ENCODE assay signal across 27 cellular contexts in genomic region chr12:4440187-4440941, GRCh38. TPM values are rescaled to one million over a fixed set of nuclear protein-coding genes. Genes with fewer than 3 reads are reported as not detected.
DNase-seq lines count a peak whose midpoint lies in the region; ATAC-seq and TF ChIP-seq lines count a peak whose summit lies in the region.
"Had no signal": no experiment of that assay in that cellular context is flagged by ENCODE, and none has a peak within 500 bp of the region (broad histone marks: within the 10 kb centered on the region; RNA-seq: fewer than 3 reads in every experiment).

No MANE protein-coding gene starts in this region.

- no peaks in the 10 kb centered on the region for H3K36me3 ChIP-seq in right atrium auricular region

- no peak overlapping the region for H3K4me3 ChIP-seq in right atrium auricular region
- no peak overlapping the region for H3K4me3 ChIP-seq in coronary artery
- no peak overlapping the region for H3K4me3 ChIP-seq in lower leg skin (ENCODE audit: low read depth, poor library complexity, severe bottlenecking)
- H3K4me3 ChIP-seq: A549, GM23248 had no signal

- TF ChIP-seq CTCF in right atrium auricular region (IDR thresholded peaks at IDR 0.05) (no peak), coronary artery (IDR thresholded peaks at IDR 0.05) (no peak), lower leg skin (IDR thresholded peaks at IDR 0.05) (no peak)

- no peak for TF ChIP-seq POLR2A in lower leg skin (IDR thresholded peaks at IDR 0.05)

- DNase-seq in right atrium auricular region (ENCODE audit: low spot score) (peak; percentile 30), Right ventricle myocardium superior (no peak), coronary artery (ENCODE audit: low spot score) (peak; percentile 9), lower leg skin (ENCODE audit: low spot score in 2 of 2) (peak; percentile 9 to 21), cortex of kidney (lab: John Stamatoyannopoulos, UW) (no peak)
- DNase-seq: activated CD4-positive, alpha-beta T cell treated with anti-CD3 and anti-CD28 coated beads, Interleukin-2, amount 50 U/mL, for 48 hours; activated naive CD4-positive, alpha-beta T cell treated with anti-CD3 and anti-CD28 coated beads, Interleukin-2, amount 10 ng/mL, durations not matched to agents 7 days and 5 days; cerebellar nuclear complex; effector memory CD8-positive, alpha-beta T cell; GM23248; immature natural killer cell; Kasumi-1; NCI-H1048; NCI-H2029 treated with DMSO at 0.1 percent for 48 hours; NCI-H446; occipital lobe; stimulated activated CD4-positive, alpha-beta T cell treated with anti-CD3 and anti-CD28 coated beads, Interleukin-12 subunit alpha, Interleukin-12 subunit beta, amount 100 ng/mL, for 4 hours had no signal

- H3K27me3 ChIP-seq in right atrium auricular region: peaks cover 0 to 2% of the 10 kb centered on the region in 2 donors

- H3K27ac ChIP-seq in right atrium auricular region: no peak overlapping the region
- H3K27ac ChIP-seq in coronary artery: no peak overlapping the region
- H3K27ac ChIP-seq: A549, GM23248 had no signal

- ATAC-seq in Right ventricle myocardium superior (ENCODE audit: poor library complexity) (no peak), GM21423 (IDR thresholded peaks at IDR 0.05; ENCODE audit: unreplicated experiment) (no peak), GM19023 (IDR thresholded peaks at IDR 0.05; ENCODE audit: unreplicated experiment) (no peak), GM21619 (IDR thresholded peaks at IDR 0.05; ENCODE audit: unreplicated experiment) (no peak)
- ATAC-seq: A549; effector memory CD8-positive, alpha-beta T cell had no signal

- WGBS in lower leg skin, 2 donors: 78 to 81% methylated on average over 5 of the region's 5 CpGs

- intact Hi-C loops in Right ventricle myocardium superior (cut with DNase I) (no loop called here), lower leg skin (cut with DNase I; ENCODE audit: low total_unique reads) (no loop called here)

- H3K4me1 ChIP-seq in right atrium auricular region: peaks cover 0 to 12% of the 10 kb centered on the region in 2 donors
- H3K4me1 ChIP-seq: A549 had no signal

- H3K9me3 ChIP-seq in right atrium auricular region: no peaks in the 10 kb centered on the region
- H3K9me3 ChIP-seq: SK-N-SH had no signal

RNA-seq across cellular contexts. Expression of gene FGF6, which starts 5.3 kb away (rescaled TPM):
- not detected for total RNA-seq in right atrium auricular region
- total RNA-seq in Right ventricle myocardium superior: not detected
- total RNA-seq in lower leg skin: not detected
- total RNA-seq: astrocyte, GM23248, HT1080, liver, occipital lobe, RPMI7951, subcutaneous adipose tissue had no signal

Comparison
In these comparisons a context has a peak if more than half of its experiments do, and no peak if none do; other contexts are left out.
1. DNase-seq: peak in right atrium auricular region (single experiment), coronary artery (single experiment) and lower leg skin (2 of 2); none in Right ventricle myocardium superior (single experiment) and cortex of kidney (single experiment).